ENCODE assay signal across 7 cellular contexts in genomic region chr2:32278476-32278853, GRCh38. TPM values are rescaled to one million over a fixed set of nuclear protein-coding genes. Genes with fewer than 3 reads are reported as not detected.
DNase-seq lines count a peak whose midpoint lies in the region; ATAC-seq and TF ChIP-seq lines count a peak whose summit lies in the region.

No MANE protein-coding gene starts in this region.

- H3K27me3 ChIP-seq in iPS DF 6.9 (ENCODE audit: control insufficient read depth, insufficient read depth, low read length) = no peaks in the 10 kb centered on the region
- H3K27me3 ChIP-seq in spleen (replicated peaks in 1 of 7) = no peaks in the 10 kb centered on the region

- no peak for ATAC-seq in HG02610 (IDR thresholded peaks at IDR 0.05; ENCODE audit: unreplicated experiment)

- CTCF ChIA-PET in activated CD4-positive, alpha-beta memory T cell treated with anti-CD3 and anti-CD28 coated beads for 36 hours (lab: Charles Lee) = no interaction called here

- H3K4me1 Mint-ChIP-seq in activated CD4-positive, alpha-beta memory T cell treated with anti-CD3 and anti-CD28 coated beads for 36 hours (ENCODE audit: low read depth) = peaks cover 27% of the 10 kb centered on the region

- H3K4me3 ChIP-seq in HFF-Myc (replicated peaks; ENCODE audit: low read depth, low read length) (peak overlapping the region; percentile 91), iPS DF 6.9 (ENCODE audit: low read length) (peak overlapping the region; percentile 99; the same call in 1 of the 2 replicates), spleen (peak overlapping the region; percentile 68 to 97 (median 90))

- H3K27ac ChIP-seq in iPS DF 6.9 (ENCODE audit: low read length) (no peak overlapping the region), spleen (peak overlapping the region; percentile 82 to 98 (median 90))

- DNase-seq in HFF-Myc (ENCODE audit: extremely low read depth, low read depth) (no peak), iPS DF 6.9 (ENCODE audit: low read depth, low spot score) (no peak), spleen (no peak), islet precursor cell (no peak), DMS79 (lab: John Stamatoyannopoulos, UW) (no peak)
- no peak for DNase-seq in activated CD4-positive, alpha-beta memory T cell treated with anti-CD3 and anti-CD28 coated beads for 36 hours

- no peaks in the 10 kb centered on the region for H3K27me3 Mint-ChIP-seq in activated CD4-positive, alpha-beta memory T cell treated with anti-CD3 and anti-CD28 coated beads for 36 hours

- H3K4me1 ChIP-seq in iPS DF 6.9 (ENCODE audit: control insufficient read depth, insufficient read depth, low read length) (no peaks in the 10 kb centered on the region), spleen (peaks cover 22 to 61% (median 51%) of the 10 kb centered on the region in 6 donors)

- H3K4me3 Mint-ChIP-seq in activated CD4-positive, alpha-beta memory T cell treated with anti-CD3 and anti-CD28 coated beads for 36 hours = peak overlapping the region; percentile 85

- POLR2A ChIA-PET in activated CD4-positive, alpha-beta memory T cell treated with anti-CD3 and anti-CD28 coated beads for 36 hours (lab: Charles Lee) = interaction anchor here (0.6 to 1.1 kb wide), 2 partner anchors 78 to 349 kb away, joined by 3 read pairs; partner anchors contain the start of genes BIRC6 and TTC27

- H3K27ac Mint-ChIP-seq in activated CD4-positive, alpha-beta memory T cell treated with anti-CD3 and anti-CD28 coated beads for 36 hours = peak overlapping the region; percentile 50

- WGBS in iPS DF 6.9 (ENCODE audit: insufficient coverage, insufficient read length) = no CpG with 5 or more reads among the region's 6 CpGs
- WGBS in spleen, 5 donors = 15 to 21% (median 18%) methylated on average over 6 of the region's 6 CpGs

- H3K36me3 Mint-ChIP-seq in activated CD4-positive, alpha-beta memory T cell treated with anti-CD3 and anti-CD28 coated beads for 36 hours = peaks cover 8% of the 10 kb centered on the region

- no peaks in the 10 kb centered on the region for H3K9me3 ChIP-seq in iPS DF 6.9 (ENCODE audit: control insufficient read depth, insufficient read depth, low read length)
- H3K9me3 ChIP-seq in spleen = no peaks in the 10 kb centered on the region

- no peaks in the 10 kb centered on the region for H3K9me3 Mint-ChIP-seq in activated CD4-positive, alpha-beta memory T cell treated with anti-CD3 and anti-CD28 coated beads for 36 hours

- no peak for TF ChIP-seq POLR2A in spleen (IDR thresholded peaks at IDR 0.05)

- 0 out of 2 replicates have a peak, but pooled peaks cover 4% of the 10 kb centered on the region for H3K36me3 ChIP-seq in iPS DF 6.9 (ENCODE audit: control insufficient read depth, insufficient read depth, low read length)
- H3K36me3 ChIP-seq in spleen = peaks cover 0 to 32% (median 16%) of the 10 kb centered on the region in 6 donors

- intact Hi-C loops in activated CD4-positive, alpha-beta memory T cell treated with anti-CD3 and anti-CD28 coated beads for 36 hours (cut with micrococcal nuclease) = loop anchor here (2.0 kb wide), 1 partner anchor 216 kb away; the partner anchor contains the start of gene SPAST
- intact Hi-C loops in spleen (cut with DNase I; ENCODE audit: low total_unique reads) = no loop called here

- TF ChIP-seq CTCF in HFF-Myc (IDR thresholded peaks at IDR 0.05; ENCODE audit: low read depth, low read length, missing control alignments) (no peak), spleen (IDR thresholded peaks at IDR 0.05 in 8 of 11, conservative IDR thresholded peaks at IDR 0.05 in 3 of 11) (no peak)

RNA-seq across cellular contexts. Expression of gene YIPF4, which starts 0.8 kb away (rescaled TPM):
- 10 to 100 TPM; 43.5 to 44.3 TPM for total RNA-seq in activated CD4-positive, alpha-beta memory T cell treated with anti-CD3 and anti-CD28 coated beads for 36 hours
- total RNA-seq in spleen = 10 to 100 TPM; 16.4 to 56.0 (median 45.5) TPM
- polyA plus RNA-seq in spleen = 10 to 100 TPM in 2 of 3 donors, 1 to 10 TPM in 1; 6.5 to 14.1 (median 13.3) TPM

RNA-seq across cellular contexts. Expression of gene NLRC4, which starts 13.8 kb away (rescaled TPM):
- total RNA-seq in activated CD4-positive, alpha-beta memory T cell treated with anti-CD3 and anti-CD28 coated beads for 36 hours = under 1 TPM; 0.27 to 0.33 TPM
- 10 to 100 TPM; 14.2 to 42.7 (median 25.4) TPM for total RNA-seq in spleen
- 1 to 10 TPM; 4.2 to 8.9 (median 7.3) TPM for polyA plus RNA-seq in spleen

Comparison
In these comparisons a context has a peak if more than half of its experiments do, and no peak if none do; other contexts are left out.
1. RNA of gene NLRC4, which starts 13.8 kb away (total RNA-seq): 14.2 to 42.7 TPM in spleen; 0.27 to 0.33 TPM in activated CD4-positive, alpha-beta memory T cell treated with anti-CD3 and anti-CD28 coated beads for 36 hours; every median in the first group is over 10 times any median in the second.
2. Peak in every context shown above with its lines, with median percentiles within 50 percentile points of each other: H3K4me3 ChIP-seq.